ENCODE assay signal across 6 cellular contexts in the genomic region with DNA sequence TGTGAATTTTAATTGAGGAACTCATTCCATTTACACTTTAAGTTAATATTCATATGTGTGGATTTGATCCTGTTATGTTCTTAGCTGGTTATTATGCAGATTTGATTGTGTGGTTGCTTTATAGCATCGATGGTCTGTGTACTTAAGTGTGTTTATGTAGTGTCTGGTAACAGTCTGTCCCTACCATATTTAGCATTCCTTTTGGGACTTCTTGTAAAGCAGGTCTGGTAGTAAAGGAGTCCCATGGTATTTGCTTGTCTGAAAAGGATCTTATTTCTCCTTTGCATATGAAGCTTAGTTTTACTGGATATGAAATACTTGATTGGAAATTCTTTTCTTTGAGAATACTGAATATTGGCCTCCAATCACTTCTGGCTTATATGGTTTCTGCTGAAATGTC.
"Had no signal": no experiment of that assay in that cellular context is flagged by ENCODE, and none has a peak within 500 bp of the region (broad histone marks: within the 10 kb centered on the region; RNA-seq: fewer than 3 reads in every experiment).

No MANE protein-coding gene starts in this region.

- DNase-seq: IMR-90, KBM-7, KG1 had no signal

- ATAC-seq: HepG2, K562 had no signal

- H3K27ac ChIP-seq: HL-60 had no signal

- H3K4me3 ChIP-seq: K562 had no signal
